1 cellular context compared by ENCODE assay signal in the genomic region with DNA sequence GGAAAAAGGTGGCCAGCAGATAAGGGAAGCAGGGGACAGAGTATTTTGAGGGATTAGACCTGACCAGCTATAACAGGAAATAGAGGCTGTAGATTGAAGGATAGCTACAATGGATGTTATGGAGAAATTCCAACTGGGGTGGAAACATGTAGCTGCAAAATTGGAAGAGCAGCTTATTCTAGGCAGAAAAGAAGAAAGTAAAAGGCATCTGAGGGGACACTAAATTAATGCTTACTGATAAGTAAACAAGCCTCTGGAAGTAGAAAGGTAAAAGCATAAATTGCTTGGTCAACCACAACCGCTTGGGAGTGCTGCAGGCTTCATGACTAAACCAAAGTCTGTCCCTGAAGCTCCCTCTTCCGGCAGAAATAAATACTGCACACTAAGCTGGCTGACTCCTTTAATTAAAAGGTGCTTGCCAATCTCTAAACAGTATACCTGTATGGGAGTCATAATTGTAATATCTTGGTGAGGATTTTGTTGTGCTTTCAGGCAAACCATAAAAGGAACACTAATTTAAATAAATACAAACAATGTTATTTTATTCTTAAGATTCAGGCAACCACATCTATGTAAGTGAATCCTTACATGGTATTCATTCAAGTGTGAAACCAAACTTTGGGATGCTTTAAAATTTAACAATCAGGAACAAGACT.
TF ChIP-seq lines count a peak whose summit lies in the region.

No MANE protein-coding gene starts in this region.

TF ChIP-seq in GM12878, 131 proteins besides CTCF, POLR2A, EP300 and RAD21 (continued from another document):
- TF ChIP-seq, protein P1, sequence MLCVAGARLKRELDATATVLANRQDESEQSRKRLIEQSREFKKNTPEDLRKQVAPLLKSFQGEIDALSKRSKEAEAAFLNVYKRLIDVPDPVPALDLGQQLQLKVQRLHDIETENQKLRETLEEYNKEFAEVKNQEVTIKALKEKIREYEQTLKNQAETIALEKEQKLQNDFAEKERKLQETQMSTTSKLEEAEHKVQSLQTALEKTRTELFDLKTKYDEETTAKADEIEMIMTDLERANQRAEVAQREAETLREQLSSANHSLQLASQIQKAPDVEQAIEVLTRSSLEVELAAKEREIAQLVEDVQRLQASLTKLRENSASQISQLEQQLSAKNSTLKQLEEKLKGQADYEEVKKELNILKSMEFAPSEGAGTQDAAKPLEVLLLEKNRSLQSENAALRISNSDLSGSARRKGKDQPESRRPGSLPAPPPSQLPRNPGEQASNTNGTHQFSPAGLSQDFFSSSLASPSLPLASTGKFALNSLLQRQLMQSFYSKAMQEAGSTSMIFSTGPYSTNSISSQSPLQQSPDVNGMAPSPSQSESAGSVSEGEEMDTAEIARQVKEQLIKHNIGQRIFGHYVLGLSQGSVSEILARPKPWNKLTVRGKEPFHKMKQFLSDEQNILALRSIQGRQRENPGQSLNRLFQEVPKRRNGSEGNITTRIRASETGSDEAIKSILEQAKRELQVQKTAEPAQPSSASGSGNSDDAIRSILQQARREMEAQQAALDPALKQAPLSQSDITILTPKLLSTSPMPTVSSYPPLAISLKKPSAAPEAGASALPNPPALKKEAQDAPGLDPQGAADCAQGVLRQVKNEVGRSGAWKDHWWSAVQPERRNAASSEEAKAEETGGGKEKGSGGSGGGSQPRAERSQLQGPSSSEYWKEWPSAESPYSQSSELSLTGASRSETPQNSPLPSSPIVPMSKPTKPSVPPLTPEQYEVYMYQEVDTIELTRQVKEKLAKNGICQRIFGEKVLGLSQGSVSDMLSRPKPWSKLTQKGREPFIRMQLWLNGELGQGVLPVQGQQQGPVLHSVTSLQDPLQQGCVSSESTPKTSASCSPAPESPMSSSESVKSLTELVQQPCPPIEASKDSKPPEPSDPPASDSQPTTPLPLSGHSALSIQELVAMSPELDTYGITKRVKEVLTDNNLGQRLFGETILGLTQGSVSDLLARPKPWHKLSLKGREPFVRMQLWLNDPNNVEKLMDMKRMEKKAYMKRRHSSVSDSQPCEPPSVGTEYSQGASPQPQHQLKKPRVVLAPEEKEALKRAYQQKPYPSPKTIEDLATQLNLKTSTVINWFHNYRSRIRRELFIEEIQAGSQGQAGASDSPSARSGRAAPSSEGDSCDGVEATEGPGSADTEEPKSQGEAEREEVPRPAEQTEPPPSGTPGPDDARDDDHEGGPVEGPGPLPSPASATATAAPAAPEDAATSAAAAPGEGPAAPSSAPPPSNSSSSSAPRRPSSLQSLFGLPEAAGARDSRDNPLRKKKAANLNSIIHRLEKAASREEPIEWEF (IDR thresholded peaks at IDR 0.05; ENCODE audit: insufficient replicate concordance, low read depth, low read length): no peak
- TF ChIP-seq SUPT20H (IDR thresholded peaks at IDR 0.05; ENCODE audit: borderline replicate concordance, control insufficient read depth, low read depth, low read length) (no peak), POU2F2 (IDR thresholded peaks at IDR 0.05; ENCODE audit: borderline replicate concordance, low read depth, low read length) (peak; percentile 86; the same call in 1 of the 3 replicates), CBX5 (IDR thresholded peaks at IDR 0.05; ENCODE audit: low read depth) (0 out of 2 replicates have a peak, but pooled peaks have one; percentile 63), ZNF687 (IDR thresholded peaks at IDR 0.05) (peak; percentile 42; the same call in 1 of the 2 replicates), RCOR1 (conservative IDR thresholded peaks at IDR 0.05; ENCODE audit: low read depth, low read length) (0 out of 2 replicates have a peak, but pooled peaks have one; percentile 24), BCL11A (IDR thresholded peaks at IDR 0.05; ENCODE audit: low read depth, low read length) (0 out of 2 replicates have a peak, but pooled peaks have one; percentile 31), ZNF24 (IDR thresholded peaks at IDR 0.05) (peak; percentile 62; the same call in 1 of the 2 replicates), GATAD2B (conservative IDR thresholded peaks at IDR 0.05; ENCODE audit: low read depth) (0 out of 2 replicates have a peak, but pooled peaks have one; percentile 24), HCFC1 (IDR thresholded peaks at IDR 0.05; ENCODE audit: low read length) (no peak), FOXK2 (IDR thresholded peaks at IDR 0.05) (peak; percentile 76; the same call in 1 of the 2 replicates), NR2C1 (IDR thresholded peaks at IDR 0.05) (0 out of 2 replicates have a peak, but pooled peaks have one; percentile 13), NFYA (IDR thresholded peaks at IDR 0.05; ENCODE audit: borderline replicate concordance, low read depth, low read length) (peak; percentile 29; the same call in 1 of the 2 replicates), HDGF (IDR thresholded peaks at IDR 0.05) (0 out of 2 replicates have a peak, but pooled peaks have one; percentile 17), DPF2 (IDR thresholded peaks at IDR 0.05) (no peak), CBFB (IDR thresholded peaks at IDR 0.05; ENCODE audit: low read depth) (peak; percentile 96), CREM (IDR thresholded peaks at IDR 0.05; ENCODE audit: low read depth) (peak; percentile 48; the same call in 1 of the 2 replicates), CREB1 (IDR thresholded peaks at IDR 0.05; ENCODE audit: low read depth) (peak; percentile 50; the same call in 1 of the 2 replicates), ASH2L (IDR thresholded peaks at IDR 0.05; ENCODE audit: borderline replicate concordance, low read depth) (no peak), SPI1 (IDR thresholded peaks at IDR 0.05; ENCODE audit: borderline replicate concordance, insufficient read depth, low read depth, low read length) (no peak), SMARCA5 (IDR thresholded peaks at IDR 0.05) (peak; percentile 98)
- TF ChIP-seq, protein P2, sequence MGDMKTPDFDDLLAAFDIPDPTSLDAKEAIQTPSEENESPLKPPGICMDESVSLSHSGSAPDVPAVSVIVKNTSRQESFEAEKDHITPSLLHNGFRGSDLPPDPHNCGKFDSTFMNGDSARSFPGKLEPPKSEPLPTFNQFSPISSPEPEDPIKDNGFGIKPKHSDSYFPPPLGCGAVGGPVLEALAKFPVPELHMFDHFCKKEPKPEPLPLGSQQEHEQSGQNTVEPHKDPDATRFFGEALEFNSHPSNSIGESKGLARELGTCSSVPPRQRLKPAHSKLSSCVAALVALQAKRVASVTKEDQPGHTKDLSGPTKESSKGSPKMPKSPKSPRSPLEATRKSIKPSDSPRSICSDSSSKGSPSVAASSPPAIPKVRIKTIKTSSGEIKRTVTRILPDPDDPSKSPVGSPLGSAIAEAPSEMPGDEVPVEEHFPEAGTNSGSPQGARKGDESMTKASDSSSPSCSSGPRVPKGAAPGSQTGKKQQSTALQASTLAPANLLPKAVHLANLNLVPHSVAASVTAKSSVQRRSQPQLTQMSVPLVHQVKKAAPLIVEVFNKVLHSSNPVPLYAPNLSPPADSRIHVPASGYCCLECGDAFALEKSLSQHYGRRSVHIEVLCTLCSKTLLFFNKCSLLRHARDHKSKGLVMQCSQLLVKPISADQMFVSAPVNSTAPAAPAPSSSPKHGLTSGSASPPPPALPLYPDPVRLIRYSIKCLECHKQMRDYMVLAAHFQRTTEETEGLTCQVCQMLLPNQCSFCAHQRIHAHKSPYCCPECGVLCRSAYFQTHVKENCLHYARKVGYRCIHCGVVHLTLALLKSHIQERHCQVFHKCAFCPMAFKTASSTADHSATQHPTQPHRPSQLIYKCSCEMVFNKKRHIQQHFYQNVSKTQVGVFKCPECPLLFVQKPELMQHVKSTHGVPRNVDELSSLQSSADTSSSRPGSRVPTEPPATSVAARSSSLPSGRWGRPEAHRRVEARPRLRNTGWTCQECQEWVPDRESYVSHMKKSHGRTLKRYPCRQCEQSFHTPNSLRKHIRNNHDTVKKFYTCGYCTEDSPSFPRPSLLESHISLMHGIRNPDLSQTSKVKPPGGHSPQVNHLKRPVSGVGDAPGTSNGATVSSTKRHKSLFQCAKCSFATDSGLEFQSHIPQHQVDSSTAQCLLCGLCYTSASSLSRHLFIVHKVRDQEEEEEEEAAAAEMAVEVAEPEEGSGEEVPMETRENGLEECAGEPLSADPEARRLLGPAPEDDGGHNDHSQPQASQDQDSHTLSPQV (IDR thresholded peaks at IDR 0.05): peak; percentile 92
- TF ChIP-seq, protein P3, sequence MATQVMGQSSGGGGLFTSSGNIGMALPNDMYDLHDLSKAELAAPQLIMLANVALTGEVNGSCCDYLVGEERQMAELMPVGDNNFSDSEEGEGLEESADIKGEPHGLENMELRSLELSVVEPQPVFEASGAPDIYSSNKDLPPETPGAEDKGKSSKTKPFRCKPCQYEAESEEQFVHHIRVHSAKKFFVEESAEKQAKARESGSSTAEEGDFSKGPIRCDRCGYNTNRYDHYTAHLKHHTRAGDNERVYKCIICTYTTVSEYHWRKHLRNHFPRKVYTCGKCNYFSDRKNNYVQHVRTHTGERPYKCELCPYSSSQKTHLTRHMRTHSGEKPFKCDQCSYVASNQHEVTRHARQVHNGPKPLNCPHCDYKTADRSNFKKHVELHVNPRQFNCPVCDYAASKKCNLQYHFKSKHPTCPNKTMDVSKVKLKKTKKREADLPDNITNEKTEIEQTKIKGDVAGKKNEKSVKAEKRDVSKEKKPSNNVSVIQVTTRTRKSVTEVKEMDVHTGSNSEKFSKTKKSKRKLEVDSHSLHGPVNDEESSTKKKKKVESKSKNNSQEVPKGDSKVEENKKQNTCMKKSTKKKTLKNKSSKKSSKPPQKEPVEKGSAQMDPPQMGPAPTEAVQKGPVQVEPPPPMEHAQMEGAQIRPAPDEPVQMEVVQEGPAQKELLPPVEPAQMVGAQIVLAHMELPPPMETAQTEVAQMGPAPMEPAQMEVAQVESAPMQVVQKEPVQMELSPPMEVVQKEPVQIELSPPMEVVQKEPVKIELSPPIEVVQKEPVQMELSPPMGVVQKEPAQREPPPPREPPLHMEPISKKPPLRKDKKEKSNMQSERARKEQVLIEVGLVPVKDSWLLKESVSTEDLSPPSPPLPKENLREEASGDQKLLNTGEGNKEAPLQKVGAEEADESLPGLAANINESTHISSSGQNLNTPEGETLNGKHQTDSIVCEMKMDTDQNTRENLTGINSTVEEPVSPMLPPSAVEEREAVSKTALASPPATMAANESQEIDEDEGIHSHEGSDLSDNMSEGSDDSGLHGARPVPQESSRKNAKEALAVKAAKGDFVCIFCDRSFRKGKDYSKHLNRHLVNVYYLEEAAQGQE (IDR thresholded peaks at IDR 0.05; ENCODE audit: low read depth, low read length): no peak
TF ChIP-seq in GM12878: peak in this region for 39.
